In the genomic region with DNA sequence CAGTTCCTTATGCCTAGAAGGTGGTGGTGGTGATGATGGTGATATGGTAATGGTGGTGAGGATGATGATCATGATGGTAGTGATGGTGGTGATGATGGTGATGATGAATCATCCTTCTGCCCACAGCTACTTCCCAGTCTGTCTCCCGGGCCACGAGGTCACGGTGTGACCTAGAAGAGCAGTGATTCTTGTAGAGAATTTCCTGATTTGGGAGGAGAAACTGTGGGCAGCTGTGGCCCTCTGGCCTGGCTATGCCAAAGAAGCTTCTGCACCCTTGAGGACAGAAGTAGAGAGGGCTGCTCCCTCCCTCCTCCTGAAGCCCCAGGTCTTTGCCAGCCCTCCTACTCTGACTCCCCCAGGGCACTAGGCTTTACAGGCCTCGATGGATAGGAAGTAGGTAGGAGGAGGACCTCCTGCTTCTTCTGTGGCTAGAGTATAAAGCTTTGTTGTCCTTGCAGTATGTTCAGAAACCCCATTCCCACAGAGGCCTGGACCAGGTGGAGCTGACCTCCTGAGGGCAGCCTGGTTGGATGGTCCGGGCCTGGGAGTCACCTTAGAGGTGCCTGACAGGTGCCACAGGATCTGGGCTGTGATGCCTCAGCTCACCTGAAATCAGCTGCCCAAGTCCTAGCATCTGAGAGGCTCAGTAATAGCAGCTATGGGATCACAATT, we compare ENCODE assay signal across 18 cellular contexts. TPM values are rescaled to one million over a fixed set of nuclear protein-coding genes. Genes with fewer than 3 reads are reported as not detected.
DNase-seq lines count a peak whose midpoint lies in the region; ATAC-seq and FAIRE-seq lines count a peak whose summit lies in the region.
"Had no signal": no experiment of that assay in that cellular context is flagged by ENCODE, and none has a peak within 500 bp of the region (broad histone marks: within the 10 kb centered on the region; RNA-seq: fewer than 3 reads in every experiment).

No MANE protein-coding gene starts in this region.

- CTCF ChIA-PET in activated naive CD4-positive, alpha-beta T cell treated with anti-CD3 and anti-CD28 coated beads, Interleukin-2, amount 10 ng/mL, durations not matched to agents 7 days and 5 days (lab: Charles Lee), result interaction anchor here (1.0 to 1.3 kb wide), 4 partner anchors 8 to 176 kb away, joined by 3 to 7 read pairs (median 4); no protein-coding TSS in a partner anchor

- FAIRE-seq in small intestine (lab: Jason Lieb, UNC), result no peak

- H3K4me1 ChIP-seq in small intestine (ENCODE audit: control insufficient read depth in 2 of 2, insufficient read depth in 1 of 2, low read depth in 1 of 2, low read length in 1 of 2), result no peaks in the 10 kb centered on the region
- H3K4me1 ChIP-seq: vagina had no signal

- no peaks in the 10 kb centered on the region for H3K27me3 Mint-ChIP-seq in activated CD4-positive, alpha-beta T cell treated with anti-CD3 and anti-CD28 coated beads, Interleukin-2, amount 10 ng/mL, durations not matched to agents 24 days and 14 days
- no peaks in the 10 kb centered on the region for H3K27me3 Mint-ChIP-seq in activated naive CD4-positive, alpha-beta T cell treated with anti-CD3 and anti-CD28 coated beads, Interleukin-2, amount 10 ng/mL, durations not matched to agents 7 days and 5 days

- H3K27ac Mint-ChIP-seq in activated CD4-positive, alpha-beta T cell treated with anti-CD3 and anti-CD28 coated beads, Interleukin-2, amount 10 ng/mL, durations not matched to agents 24 days and 14 days, result peak overlapping the region; percentile 85
- H3K27ac Mint-ChIP-seq in activated naive CD4-positive, alpha-beta T cell treated with anti-CD3 and anti-CD28 coated beads, Interleukin-2, amount 10 ng/mL, durations not matched to agents 7 days and 5 days, result peak overlapping the region; percentile 86

- no peak overlapping the region for H3K4me3 ChIP-seq in small intestine (ENCODE audit: low read depth in 1 of 2, low read length in 2 of 2)
- H3K4me3 ChIP-seq: esophagus squamous epithelium, SJCRH30, smooth muscle cell, vagina had no signal

- DNase-seq in activated CD4-positive, alpha-beta T cell treated with anti-CD3 and anti-CD28 coated beads, Interleukin-2, amount 10 ng/mL, durations not matched to agents 24 days and 14 days, result no peak
- no peak for DNase-seq in activated CD4-positive, alpha-beta T cell treated with anti-CD3 and anti-CD28 coated beads, Interleukin-2, amount 50 U/mL, for 1 hour
- DNase-seq in activated naive CD4-positive, alpha-beta T cell treated with anti-CD3 and anti-CD28 coated beads, Interleukin-2, amount 10 ng/mL, durations not matched to agents 7 days and 5 days, result no peak
- no peak for DNase-seq in small intestine
- no peak for DNase-seq in NCI-H1417 (lab: John Stamatoyannopoulos, UW)
- DNase-seq in Right ventricle myocardium inferior (ENCODE audit: missing footprints), result no peak
- DNase-seq: DMS79 treated with DMSO at 0.1 percent for 48 hours, esophagus squamous epithelium, H7, NCI-H146, NCI-H69, nucleus accumbens, SJCRH30 had no signal

- WGBS in small intestine, 3 donors, result 66 to 89% (median 75%) methylated on average over 5 of the region's 5 CpGs

- peaks cover 42% of the 10 kb centered on the region for H3K4me1 Mint-ChIP-seq in activated CD4-positive, alpha-beta T cell treated with anti-CD3 and anti-CD28 coated beads, Interleukin-2, amount 10 ng/mL, durations not matched to agents 24 days and 14 days
- peaks cover 44% of the 10 kb centered on the region for H3K4me1 Mint-ChIP-seq in activated naive CD4-positive, alpha-beta T cell treated with anti-CD3 and anti-CD28 coated beads, Interleukin-2, amount 10 ng/mL, durations not matched to agents 7 days and 5 days

- H3K9me3 Mint-ChIP-seq in activated CD4-positive, alpha-beta T cell treated with anti-CD3 and anti-CD28 coated beads, Interleukin-2, amount 10 ng/mL, durations not matched to agents 24 days and 14 days, result peaks cover 6% of the 10 kb centered on the region
- H3K9me3 Mint-ChIP-seq in activated naive CD4-positive, alpha-beta T cell treated with anti-CD3 and anti-CD28 coated beads, Interleukin-2, amount 10 ng/mL, durations not matched to agents 7 days and 5 days, result peaks cover 6% of the 10 kb centered on the region

- peak overlapping the region; percentile 1 for H3K4me3 Mint-ChIP-seq in activated CD4-positive, alpha-beta T cell treated with anti-CD3 and anti-CD28 coated beads, Interleukin-2, amount 10 ng/mL, durations not matched to agents 24 days and 14 days
- H3K4me3 Mint-ChIP-seq in activated naive CD4-positive, alpha-beta T cell treated with anti-CD3 and anti-CD28 coated beads, Interleukin-2, amount 10 ng/mL, durations not matched to agents 7 days and 5 days, result no peak overlapping the region

- no peaks in the 10 kb centered on the region for H3K36me3 ChIP-seq in KOPT-K1 (ENCODE audit: insufficient read depth, low read length)
- no peaks in the 10 kb centered on the region for H3K36me3 ChIP-seq in small intestine (ENCODE audit: control insufficient read depth in 2 of 2, insufficient read depth in 2 of 2, low read length in 2 of 2)
- H3K36me3 ChIP-seq: esophagus squamous epithelium, SJCRH30, vagina had no signal

- ATAC-seq in GM21381 (IDR thresholded peaks at IDR 0.05; ENCODE audit: unreplicated experiment), result no peak
- ATAC-seq in Right ventricle myocardium inferior, result no peak

- intact Hi-C loops in activated CD4-positive, alpha-beta T cell treated with anti-CD3 and anti-CD28 coated beads, Interleukin-2, amount 10 ng/mL, durations not matched to agents 24 days and 14 days (cut with micrococcal nuclease), result loop anchor here (1.0 to 5.0 kb wide), 5 partner anchors 10 to 113 kb away; a partner anchor contains a TSS
- intact Hi-C loops in Right ventricle myocardium inferior (cut with DNase I), result no loop called here

- H3K9me3 ChIP-seq in KOPT-K1 (ENCODE audit: insufficient read depth, low read length, poor library complexity, severe bottlenecking) (no peaks in the 10 kb centered on the region), small intestine (ENCODE audit: control insufficient read depth, low read depth) (no peaks in the 10 kb centered on the region)
- H3K9me3 ChIP-seq: esophagus squamous epithelium, SJCRH30, vagina had no signal

- H3K36me3 Mint-ChIP-seq in activated CD4-positive, alpha-beta T cell treated with anti-CD3 and anti-CD28 coated beads, Interleukin-2, amount 10 ng/mL, durations not matched to agents 24 days and 14 days (ENCODE audit: low read depth), result peaks cover 6% of the 10 kb centered on the region
- peaks cover 4% of the 10 kb centered on the region for H3K36me3 Mint-ChIP-seq in activated naive CD4-positive, alpha-beta T cell treated with anti-CD3 and anti-CD28 coated beads, Interleukin-2, amount 10 ng/mL, durations not matched to agents 7 days and 5 days

- no peaks in the 10 kb centered on the region for H3K27me3 ChIP-seq in small intestine (ENCODE audit: control insufficient read depth in 2 of 2, insufficient read depth in 2 of 2, low read length in 2 of 2)
- H3K27me3 ChIP-seq: esophagus squamous epithelium, SJCRH30, vagina had no signal

- H3K27ac ChIP-seq in KOPT-K1 (ENCODE audit: low read depth, low read length, poor library complexity, severe bottlenecking) (peak overlapping the region; percentile 48), small intestine (ENCODE audit: low read depth in 1 of 2, low read length in 1 of 2) (peak overlapping the region; percentile 41 to 53)
- H3K27ac ChIP-seq: SJCRH30, vagina, VCaP had no signal

RNA-seq across cellular contexts. Expression of a gene that starts 57.9 kb away (rescaled TPM):
- total RNA-seq in activated CD4-positive, alpha-beta T cell treated with anti-CD3 and anti-CD28 coated beads, Interleukin-2, amount 10 ng/mL, durations not matched to agents 24 days and 14 days, result 16.2 and 19.4 TPM in 2 replicates
- polyA plus RNA-seq in small intestine, result 100 to 1,000 TPM in 1 of 3 donors, 10 to 100 TPM in 2; 63.0 to 106 (median 65.3) TPM
- total RNA-seq in Right ventricle myocardium inferior, result 205 TPM

Comparison
In these comparisons a context has a peak if more than half of its experiments do, and no peak if none do; other contexts are left out.
1. RNA of a gene that starts 57.9 kb away (total RNA-seq): 205 TPM in Right ventricle myocardium inferior (single experiment); 16.2 to 19.4 TPM in activated CD4-positive, alpha-beta T cell treated with anti-CD3 and anti-CD28 coated beads, Interleukin-2, amount 10 ng/mL, durations not matched to agents 24 days and 14 days; every median in the first group is over 10 times any median in the second.